8 cellular contexts compared by ENCODE assay signal in genomic region chr17:38605852-38606645, GRCh38. TPM values are rescaled to one million over a fixed set of nuclear protein-coding genes. Genes with fewer than 3 reads are reported as not detected.
A peak's percentile ranks its signal among the peaks of the same experiment; 100 is the strongest.
DNase-seq lines count a peak whose midpoint lies in the region; ATAC-seq and TF ChIP-seq lines count a peak whose summit lies in the region.

Gene SRCIN1, minus strand, starts transcription at chr17:38605952. Its CDS starts 247 bp downstream, at chr17:38605705.

- no peaks in the 10 kb centered on the region for H3K36me3 Mint-ChIP-seq in activated CD4-positive, alpha-beta T cell treated with anti-CD3 and anti-CD28 coated beads for 36 hours (ENCODE audit: low read depth)

- CTCF ChIA-PET in activated CD4-positive, alpha-beta T cell treated with anti-CD3 and anti-CD28 coated beads for 36 hours (lab: Charles Lee), result interaction anchor here (0.6 to 2.8 kb wide), 5 partner anchors 19 to 199 kb away, joined by 3 to 8 read pairs (median 4); no protein-coding TSS in a partner anchor

- H3K27me3 Mint-ChIP-seq in activated CD4-positive, alpha-beta T cell treated with anti-CD3 and anti-CD28 coated beads for 36 hours, result peaks cover 57% of the 10 kb centered on the region

- H3K9me3 Mint-ChIP-seq in activated CD4-positive, alpha-beta T cell treated with anti-CD3 and anti-CD28 coated beads for 36 hours (ENCODE audit: low read depth), result no peaks in the 10 kb centered on the region

- TF ChIP-seq CTCF in GM12874 (IDR thresholded peaks at IDR 0.05; ENCODE audit: insufficient read depth, low read depth, low read length) (peak; percentile 100), coronary artery (IDR thresholded peaks at IDR 0.05) (peak; percentile 35), omental fat pad (IDR thresholded peaks at IDR 0.05) (peak in 1 of 3 donors; percentile 49)

- peaks cover 16% of the 10 kb centered on the region for H3K4me1 Mint-ChIP-seq in activated CD4-positive, alpha-beta T cell treated with anti-CD3 and anti-CD28 coated beads for 36 hours

- DNase-seq in NCI-H2029 treated with DMSO at 0.1 percent for 48 hours (lab: John Stamatoyannopoulos, UW) (peak; percentile 48), coronary artery (ENCODE audit: low spot score) (no peak), lung microvascular endothelial cell (ENCODE audit: low read depth in 2 of 2) (peak; percentile 23 to 56), omental fat pad (ENCODE audit: low spot score) (no peak)
- peak; percentile 79 for DNase-seq in activated CD4-positive, alpha-beta T cell treated with anti-CD3 and anti-CD28 coated beads for 36 hours
- peak; percentile 20 for DNase-seq in stimulated activated CD8-positive, alpha-beta memory T cell treated with anti-CD3 and anti-CD28 coated beads, Interleukin-4, amount 100 ng/mL, for 24 hours (ENCODE audit: low read depth)

- peak within 1 kb of the TSS; percentile 66 for H3K4me3 Mint-ChIP-seq in activated CD4-positive, alpha-beta T cell treated with anti-CD3 and anti-CD28 coated beads for 36 hours

- peak; percentile 42 for ATAC-seq in activated CD4-positive, alpha-beta T cell treated with anti-CD3 and anti-CD28 coated beads for 36 hours
- no peak for ATAC-seq in omental fat pad (ENCODE audit: low FRiP score)
- ATAC-seq in GM19324 (IDR thresholded peaks at IDR 0.05; ENCODE audit: low FRiP score, unreplicated experiment), result no peak

- POLR2A ChIA-PET in activated CD4-positive, alpha-beta T cell treated with anti-CD3 and anti-CD28 coated beads for 36 hours (lab: Charles Lee), result no interaction called here

- H3K27ac Mint-ChIP-seq in activated CD4-positive, alpha-beta T cell treated with anti-CD3 and anti-CD28 coated beads for 36 hours, result no peak within 1 kb of the TSS

- H3K27ac ChIP-seq in coronary artery, result no peak within 1 kb of the TSS

- intact Hi-C loops in activated CD4-positive, alpha-beta T cell treated with anti-CD3 and anti-CD28 coated beads for 36 hours (cut with DNase I, micrococcal nuclease), result loop anchor here (1.0 to 10.0 kb wide), 10 partner anchors 47 to 254 kb away; partner anchors contain the start of genes CISD3 (in 2 of the 2), EPOP (in 1 of the 2), PSMB3 (in 1 of the 2) and SOCS7 (in 1 of the 2)

- H3K4me3 ChIP-seq in coronary artery, result peak within 1 kb of the TSS; percentile 70

RNA-seq across cellular contexts. Expression of gene SRCIN1, which starts in this region (rescaled TPM):
- under 1 TPM; 0.72 to 0.73 TPM for total RNA-seq in activated CD4-positive, alpha-beta T cell treated with anti-CD3 and anti-CD28 coated beads for 36 hours
- total RNA-seq in lung microvascular endothelial cell (under 0.01 TPM in 2 replicates), omental fat pad (1 to 10 TPM; 1.2 to 5.6 (median 2.7) TPM)

Comparison
In these comparisons a context has a peak if more than half of its experiments do, and no peak if none do; other contexts are left out.
1. Peak in DNase-seq and ATAC-seq in activated CD4-positive, alpha-beta T cell treated with anti-CD3 and anti-CD28 coated beads for 36 hours; RNA of the gene not detected or under 1 TPM.
2. Peak in DNase-seq in lung microvascular endothelial cell; RNA of the gene not detected or under 1 TPM.
3. DNase-seq: peak in NCI-H2029 treated with DMSO at 0.1 percent for 48 hours (single experiment) and stimulated activated CD8-positive, alpha-beta memory T cell treated with anti-CD3 and anti-CD28 coated beads, Interleukin-4, amount 100 ng/mL, for 24 hours (single experiment); none in coronary artery (single experiment) and omental fat pad (single experiment).